Comparison of ENCODE assay signal across 1 cellular context in the genomic region with DNA sequence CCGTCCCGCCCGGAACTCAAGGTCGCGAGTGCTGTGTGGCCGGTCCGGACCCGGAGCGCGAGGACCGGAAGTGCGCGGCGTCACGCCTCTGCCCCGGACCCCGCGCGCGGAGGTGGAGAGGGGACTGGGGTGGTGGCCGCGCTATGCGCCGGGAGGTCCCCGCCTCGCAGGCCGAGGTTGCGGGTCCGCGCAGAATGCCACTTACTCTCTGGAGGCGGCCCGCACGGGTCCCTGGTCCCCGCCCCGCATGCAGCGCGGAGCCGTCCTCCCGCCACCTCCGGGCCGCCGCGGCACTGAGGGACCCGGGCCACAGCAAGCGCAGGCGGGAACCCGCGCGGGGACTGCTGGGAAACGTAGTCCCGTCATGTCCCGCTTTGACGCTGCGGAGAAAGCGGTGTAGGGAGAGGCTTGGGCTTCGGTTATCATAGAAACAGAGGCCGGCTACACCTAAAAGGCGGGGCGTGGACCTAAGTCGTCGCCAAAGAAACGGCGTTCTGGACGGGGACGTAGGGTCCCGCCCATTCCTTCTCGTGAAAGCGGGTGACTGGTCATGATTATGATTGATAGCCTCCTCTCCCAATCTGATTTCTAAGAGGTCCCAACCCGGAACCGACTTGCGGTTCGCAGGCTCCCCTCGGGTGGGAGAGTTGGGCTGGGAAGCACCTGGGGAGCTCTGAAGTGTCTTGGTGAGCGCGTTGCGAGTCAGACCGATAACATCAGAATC.
TF ChIP-seq lines count a peak whose summit lies in the region.

A gene (minus strand): TSS at position 295 of the 724 bp plus-strand sequence. CDS start 11,698 bp downstream, outside the sequence.

TF ChIP-seq in SK-N-SH, 30 proteins besides CTCF, POLR2A, EP300 and RAD21 (continued from another document):
- TF ChIP-seq, protein P1, sequence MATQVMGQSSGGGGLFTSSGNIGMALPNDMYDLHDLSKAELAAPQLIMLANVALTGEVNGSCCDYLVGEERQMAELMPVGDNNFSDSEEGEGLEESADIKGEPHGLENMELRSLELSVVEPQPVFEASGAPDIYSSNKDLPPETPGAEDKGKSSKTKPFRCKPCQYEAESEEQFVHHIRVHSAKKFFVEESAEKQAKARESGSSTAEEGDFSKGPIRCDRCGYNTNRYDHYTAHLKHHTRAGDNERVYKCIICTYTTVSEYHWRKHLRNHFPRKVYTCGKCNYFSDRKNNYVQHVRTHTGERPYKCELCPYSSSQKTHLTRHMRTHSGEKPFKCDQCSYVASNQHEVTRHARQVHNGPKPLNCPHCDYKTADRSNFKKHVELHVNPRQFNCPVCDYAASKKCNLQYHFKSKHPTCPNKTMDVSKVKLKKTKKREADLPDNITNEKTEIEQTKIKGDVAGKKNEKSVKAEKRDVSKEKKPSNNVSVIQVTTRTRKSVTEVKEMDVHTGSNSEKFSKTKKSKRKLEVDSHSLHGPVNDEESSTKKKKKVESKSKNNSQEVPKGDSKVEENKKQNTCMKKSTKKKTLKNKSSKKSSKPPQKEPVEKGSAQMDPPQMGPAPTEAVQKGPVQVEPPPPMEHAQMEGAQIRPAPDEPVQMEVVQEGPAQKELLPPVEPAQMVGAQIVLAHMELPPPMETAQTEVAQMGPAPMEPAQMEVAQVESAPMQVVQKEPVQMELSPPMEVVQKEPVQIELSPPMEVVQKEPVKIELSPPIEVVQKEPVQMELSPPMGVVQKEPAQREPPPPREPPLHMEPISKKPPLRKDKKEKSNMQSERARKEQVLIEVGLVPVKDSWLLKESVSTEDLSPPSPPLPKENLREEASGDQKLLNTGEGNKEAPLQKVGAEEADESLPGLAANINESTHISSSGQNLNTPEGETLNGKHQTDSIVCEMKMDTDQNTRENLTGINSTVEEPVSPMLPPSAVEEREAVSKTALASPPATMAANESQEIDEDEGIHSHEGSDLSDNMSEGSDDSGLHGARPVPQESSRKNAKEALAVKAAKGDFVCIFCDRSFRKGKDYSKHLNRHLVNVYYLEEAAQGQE (IDR thresholded peaks at IDR 0.05; ENCODE audit: low read depth, low read length) = peak; percentile 28; the same call in 1 of the 2 replicates
- TF ChIP-seq SMC3 (IDR thresholded peaks at IDR 0.05; ENCODE audit: low read depth, low read length) (no peak), RFX5 (IDR thresholded peaks at IDR 0.05; ENCODE audit: low read length) (peak; percentile 14; the same call in 1 of the 2 replicates), MXI1 (IDR thresholded peaks at IDR 0.05; ENCODE audit: low read depth, low read length) (peak; percentile 65), GATA2 (CRISPR knock-in tag; IDR thresholded peaks at IDR 0.05) (no peak), SIN3A (IDR thresholded peaks at IDR 0.05; ENCODE audit: borderline replicate concordance, low read depth, low read length) (0 out of 2 replicates have a peak, but pooled peaks have one; percentile 54), EZH2phosphoT487 (IDR thresholded peaks at IDR 0.05; ENCODE audit: borderline replicate concordance, low read depth) (no peak), YY1 (IDR thresholded peaks at IDR 0.05; ENCODE audit: low read depth) (peak; percentile 74; the same call in 1 of the 2 replicates), FOSL2 (IDR thresholded peaks at IDR 0.05; ENCODE audit: borderline replicate concordance, low read depth) (no peak), ELF1 (IDR thresholded peaks at IDR 0.05) (peak; percentile 97), RCOR1 (IDR thresholded peaks at IDR 0.05; ENCODE audit: low read length) (no peak), GABPA (IDR thresholded peaks at IDR 0.05; ENCODE audit: low read depth) (peak; percentile 96), MEF2A (IDR thresholded peaks at IDR 0.05; ENCODE audit: borderline replicate concordance, low read depth) (no peak)
- TF ChIP-seq, protein P2, sequence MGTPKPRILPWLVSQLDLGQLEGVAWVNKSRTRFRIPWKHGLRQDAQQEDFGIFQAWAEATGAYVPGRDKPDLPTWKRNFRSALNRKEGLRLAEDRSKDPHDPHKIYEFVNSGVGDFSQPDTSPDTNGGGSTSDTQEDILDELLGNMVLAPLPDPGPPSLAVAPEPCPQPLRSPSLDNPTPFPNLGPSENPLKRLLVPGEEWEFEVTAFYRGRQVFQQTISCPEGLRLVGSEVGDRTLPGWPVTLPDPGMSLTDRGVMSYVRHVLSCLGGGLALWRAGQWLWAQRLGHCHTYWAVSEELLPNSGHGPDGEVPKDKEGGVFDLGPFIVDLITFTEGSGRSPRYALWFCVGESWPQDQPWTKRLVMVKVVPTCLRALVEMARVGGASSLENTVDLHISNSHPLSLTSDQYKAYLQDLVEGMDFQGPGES (IDR thresholded peaks at IDR 0.05; ENCODE audit: low read depth, low read length) = peak; percentile 69
- TF ChIP-seq, protein P3, sequence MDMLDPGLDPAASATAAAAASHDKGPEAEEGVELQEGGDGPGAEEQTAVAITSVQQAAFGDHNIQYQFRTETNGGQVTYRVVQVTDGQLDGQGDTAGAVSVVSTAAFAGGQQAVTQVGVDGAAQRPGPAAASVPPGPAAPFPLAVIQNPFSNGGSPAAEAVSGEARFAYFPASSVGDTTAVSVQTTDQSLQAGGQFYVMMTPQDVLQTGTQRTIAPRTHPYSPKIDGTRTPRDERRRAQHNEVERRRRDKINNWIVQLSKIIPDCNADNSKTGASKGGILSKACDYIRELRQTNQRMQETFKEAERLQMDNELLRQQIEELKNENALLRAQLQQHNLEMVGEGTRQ (IDR thresholded peaks at IDR 0.05; ENCODE audit: borderline replicate concordance, low read depth, low read length) = no peak
- TF ChIP-seq, protein P4, sequence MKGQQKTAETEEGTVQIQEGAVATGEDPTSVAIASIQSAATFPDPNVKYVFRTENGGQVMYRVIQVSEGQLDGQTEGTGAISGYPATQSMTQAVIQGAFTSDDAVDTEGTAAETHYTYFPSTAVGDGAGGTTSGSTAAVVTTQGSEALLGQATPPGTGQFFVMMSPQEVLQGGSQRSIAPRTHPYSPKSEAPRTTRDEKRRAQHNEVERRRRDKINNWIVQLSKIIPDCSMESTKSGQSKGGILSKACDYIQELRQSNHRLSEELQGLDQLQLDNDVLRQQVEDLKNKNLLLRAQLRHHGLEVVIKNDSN (IDR thresholded peaks at IDR 0.05; ENCODE audit: borderline replicate concordance, low read depth) = peak; percentile 76
- TF ChIP-seq, protein P5, sequence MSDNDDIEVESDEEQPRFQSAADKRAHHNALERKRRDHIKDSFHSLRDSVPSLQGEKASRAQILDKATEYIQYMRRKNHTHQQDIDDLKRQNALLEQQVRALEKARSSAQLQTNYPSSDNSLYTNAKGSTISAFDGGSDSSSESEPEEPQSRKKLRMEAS (IDR thresholded peaks at IDR 0.05; ENCODE audit: low read depth) = peak; percentile 87
TF ChIP-seq in SK-N-SH: peak in this region for 18.
